ENCODE assay signal across 20 cellular contexts in the genomic region with DNA sequence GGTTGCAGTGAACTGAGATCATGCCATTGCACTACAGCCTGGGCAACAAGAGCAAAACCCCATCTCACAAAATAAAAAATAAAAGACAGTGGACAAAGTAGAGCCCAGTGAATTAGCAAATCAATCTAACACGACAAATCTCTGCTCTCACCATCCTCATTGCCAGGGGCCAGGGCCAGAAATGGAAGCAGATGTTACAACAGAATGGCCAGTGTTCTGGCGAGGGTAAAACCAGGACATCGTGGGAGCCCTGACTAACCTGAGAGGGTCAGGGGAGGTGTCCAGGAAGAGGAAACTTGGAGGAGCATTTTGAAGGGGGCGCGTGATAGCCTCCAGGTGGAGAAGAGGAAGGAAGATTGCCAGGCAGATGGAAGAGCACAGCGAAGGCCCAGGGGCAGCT.
"Had no signal": no experiment of that assay in that cellular context is flagged by ENCODE, and none has a peak within 500 bp of the region (broad histone marks: within the 10 kb centered on the region; RNA-seq: fewer than 3 reads in every experiment).

No MANE protein-coding gene starts in this region.

- H3K4me3 ChIP-seq: body of pancreas, cardiac muscle cell, tibial nerve had no signal

- H3K27ac Mint-ChIP-seq: activated CD4-positive, alpha-beta T cell treated with anti-CD3 and anti-CD28 coated beads for 36 hours; activated naive CD8-positive, alpha-beta T cell; naive thymus-derived CD8-positive, alpha-beta T cell; neural progenitor cell had no signal

- H3K27ac ChIP-seq: body of pancreas, cardiac muscle cell, foreskin keratinocyte, neural progenitor cell, parathyroid adenoma had no signal

- H3K4me3 Mint-ChIP-seq: activated CD4-positive, alpha-beta T cell treated with anti-CD3 and anti-CD28 coated beads for 36 hours; activated naive CD8-positive, alpha-beta T cell; naive thymus-derived CD8-positive, alpha-beta T cell had no signal

- H3K36me3 ChIP-seq: cardiac muscle cell, neural progenitor cell, right atrium auricular region, tibial nerve had no signal

- ATAC-seq: activated CD4-positive, alpha-beta T cell treated with anti-CD3 and anti-CD28 coated beads for 36 hours; body of pancreas; naive thymus-derived CD8-positive, alpha-beta T cell had no signal

- H3K36me3 Mint-ChIP-seq: activated naive CD8-positive, alpha-beta T cell; naive thymus-derived CD8-positive, alpha-beta T cell; neural progenitor cell had no signal

- H3K4me1 ChIP-seq: foreskin keratinocyte, parathyroid adenoma had no signal

- H3K27me3 ChIP-seq: body of pancreas, cardiac muscle cell, right atrium auricular region, tibial nerve had no signal

- H3K9me3 Mint-ChIP-seq: naive thymus-derived CD8-positive, alpha-beta T cell; neural progenitor cell had no signal

- DNase-seq: activated CD4-positive, alpha-beta T cell treated with anti-CD3 and anti-CD28 coated beads for 36 hours; activated CD4-positive, CD25-positive, alpha-beta regulatory T cell; activated effector memory CD4-positive, alpha-beta T cell treated with Interleukin-2 at 50 U/mL for 16 hours; activated naive CD4-positive, alpha-beta T cell treated with Interleukin-2 at 50 U/mL for 16 hours; anterior cingulate cortex; body of pancreas; cortex of kidney; foreskin keratinocyte; mammary epithelial cell; midbrain; occipital lobe; stimulated activated naive CD4-positive, alpha-beta T cell; T-helper 2 cell had no signal

- H3K9me3 ChIP-seq: body of pancreas, right atrium auricular region, tibial nerve had no signal
